13 cellular contexts compared by ENCODE assay signal in genomic region chr7:135499818-135500217, GRCh38. TPM values are rescaled to one million over a fixed set of nuclear protein-coding genes. Genes with fewer than 3 reads are reported as not detected.
DNase-seq lines count a peak whose midpoint lies in the region; ATAC-seq and TF ChIP-seq lines count a peak whose summit lies in the region.
"Had no signal": no experiment of that assay in that cellular context is flagged by ENCODE, and none has a peak within 500 bp of the region (broad histone marks: within the 10 kb centered on the region; RNA-seq: fewer than 3 reads in every experiment).

No MANE protein-coding gene starts in this region.

- 25% methylated on average over 3 of the region's 3 CpGs for WGBS in liver

- peaks cover 57% of the 10 kb centered on the region for H3K4me1 Mint-ChIP-seq in CD14-positive monocyte
- H3K4me1 Mint-ChIP-seq in WTC11, result peaks cover 7% of the 10 kb centered on the region

- CTCF ChIA-PET in WTC11 (lab: Charles Lee), result interaction anchor here (1.7 kb wide), 1 partner anchor 225 kb away, joined by 4 read pairs; no protein-coding TSS in a partner anchor

- peak overlapping the region; percentile 71 to 90 (median 90) for H3K27ac Mint-ChIP-seq in CD14-positive monocyte
- H3K27ac Mint-ChIP-seq in WTC11, result peak overlapping the region; percentile 17; the same call in 1 of the 2 replicates
- H3K27ac Mint-ChIP-seq: T-helper 17 cell had no signal

- H3K27me3 ChIP-seq in liver (ENCODE audit: control insufficient read depth in 4 of 4, insufficient read depth in 4 of 4, low read length in 3 of 4), result no peaks in the 10 kb centered on the region
- H3K27me3 ChIP-seq: body of pancreas, dorsolateral prefrontal cortex, tibial nerve had no signal

- POLR2A ChIA-PET in WTC11 (lab: Charles Lee), result no interaction called here

- peaks cover 0 to 3% of the 10 kb centered on the region in 2 donors for H3K36me3 Mint-ChIP-seq in CD14-positive monocyte
- no peaks in the 10 kb centered on the region for H3K36me3 Mint-ChIP-seq in WTC11

- no peak for TF ChIP-seq CTCF in CD14-positive monocyte (IDR thresholded peaks at IDR 0.05)
- no peak for TF ChIP-seq CTCF in WTC11 (IDR thresholded peaks at IDR 0.05)
- no peak for TF ChIP-seq CTCF in liver (IDR thresholded peaks at IDR 0.05; ENCODE audit: low read depth, low read length, missing input control)

- ATAC-seq in WTC11 (no peak), HG03378 (IDR thresholded peaks at IDR 0.05; ENCODE audit: unreplicated experiment) (no peak), HG03460 (IDR thresholded peaks at IDR 0.05; ENCODE audit: unreplicated experiment) (no peak)
- ATAC-seq: body of pancreas, T-helper 17 cell had no signal

- intact Hi-C loops in CD14-positive monocyte (cut with micrococcal nuclease), result no loop called here

- no peaks in the 10 kb centered on the region for H3K9me3 ChIP-seq in liver (ENCODE audit: control insufficient read depth in 4 of 4, low read length in 3 of 4)
- H3K9me3 ChIP-seq: body of pancreas, tibial nerve had no signal

- no peak overlapping the region for H3K27ac ChIP-seq in liver (ENCODE audit: low read depth in 1 of 2, low read length in 2 of 2)
- H3K27ac ChIP-seq: body of pancreas, dorsolateral prefrontal cortex had no signal

- H3K9me3 Mint-ChIP-seq in CD14-positive monocyte (no peaks in the 10 kb centered on the region), WTC11 (no peaks in the 10 kb centered on the region)

- DNase-seq in CD14-positive monocyte (ENCODE audit: low spot score), result no peak
- no peak for DNase-seq in WTC11 (ENCODE audit: low spot score)
- DNase-seq in NCI-H1436 (lab: John Stamatoyannopoulos, UW), result no peak
- DNase-seq: activated CD4-positive, alpha-beta T cell treated with anti-CD3 and anti-CD28 coated beads, Interleukin-2, amount 50 U/mL, for 4 hours; body of pancreas; dorsolateral prefrontal cortex; GDM1; T-helper 17 cell had no signal

- no peaks in the 10 kb centered on the region for H3K27me3 Mint-ChIP-seq in CD14-positive monocyte (ENCODE audit: low read depth in 3 of 3)
- no peaks in the 10 kb centered on the region for H3K27me3 Mint-ChIP-seq in WTC11 (ENCODE audit: low read depth)
- H3K27me3 Mint-ChIP-seq: T-helper 17 cell had no signal

- H3K4me1 ChIP-seq in liver (ENCODE audit: control insufficient read depth in 4 of 4, insufficient read depth in 4 of 4, low read length in 3 of 4), result peaks cover 7 to 15% (median 10%) of the 10 kb centered on the region in 4 donors

- no peak for TF ChIP-seq EP300 in Ishikawa (IDR thresholded peaks at IDR 0.05; ENCODE audit: borderline replicate concordance)

- TF ChIP-seq RAD21 in Ishikawa (IDR thresholded peaks at IDR 0.05; ENCODE audit: low read depth), result no peak
- TF ChIP-seq RAD21 in liver (IDR thresholded peaks at IDR 0.05), result no peak

- no peak overlapping the region for H3K4me3 ChIP-seq in liver (ENCODE audit: low read depth in 1 of 3, low read length in 3 of 3)
- H3K4me3 ChIP-seq: body of pancreas, dorsolateral prefrontal cortex, tibial nerve had no signal

- H3K4me3 Mint-ChIP-seq in CD14-positive monocyte, result peak overlapping the region in 1 of 2 donors; percentile 78
- no peak overlapping the region for H3K4me3 Mint-ChIP-seq in WTC11
- H3K4me3 Mint-ChIP-seq: T-helper 17 cell had no signal

- H3K36me3 ChIP-seq in liver (ENCODE audit: control insufficient read depth in 4 of 4, insufficient read depth in 3 of 4, low read depth in 1 of 4, low read length in 3 of 4), result no peaks in the 10 kb centered on the region
- H3K36me3 ChIP-seq: tibial nerve had no signal

- H3K9ac ChIP-seq in liver (ENCODE audit: low read depth in 1 of 2, low read length in 2 of 2), result no peak overlapping the region

TF ChIP-seq in Ishikawa, 13 proteins besides CTCF, POLR2A, EP300 and RAD21:
- TF ChIP-seq, protein P1, sequence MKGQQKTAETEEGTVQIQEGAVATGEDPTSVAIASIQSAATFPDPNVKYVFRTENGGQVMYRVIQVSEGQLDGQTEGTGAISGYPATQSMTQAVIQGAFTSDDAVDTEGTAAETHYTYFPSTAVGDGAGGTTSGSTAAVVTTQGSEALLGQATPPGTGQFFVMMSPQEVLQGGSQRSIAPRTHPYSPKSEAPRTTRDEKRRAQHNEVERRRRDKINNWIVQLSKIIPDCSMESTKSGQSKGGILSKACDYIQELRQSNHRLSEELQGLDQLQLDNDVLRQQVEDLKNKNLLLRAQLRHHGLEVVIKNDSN (IDR thresholded peaks at IDR 0.05), result no peak
- TF ChIP-seq ZBTB7A (IDR thresholded peaks at IDR 0.05; ENCODE audit: low read depth) (no peak), YY1 (IDR thresholded peaks at IDR 0.05; ENCODE audit: low read depth) (no peak), CREB1 (IDR thresholded peaks at IDR 0.05; ENCODE audit: low read depth) (no peak), CEBPB (IDR thresholded peaks at IDR 0.05) (peak; percentile 75), FOXM1 (IDR thresholded peaks at IDR 0.05; ENCODE audit: borderline replicate concordance, low read depth) (no peak), NFIC (IDR thresholded peaks at IDR 0.05) (no peak)

TF ChIP-seq in WTC11, 78 proteins besides CTCF, POLR2A, EP300 and RAD21:
- TF ChIP-seq GABPB1 (CRISPR knock-in tag; IDR thresholded peaks at IDR 0.05) (peak; percentile 75), SP1 (CRISPR knock-in tag; conservative IDR thresholded peaks at IDR 0.05) (no peak)

TF ChIP-seq in liver, 16 proteins besides CTCF, POLR2A, EP300 and RAD21:
- TF ChIP-seq ATF3 (IDR thresholded peaks at IDR 0.05) (peak; percentile 58), FOXA2 (IDR thresholded peaks at IDR 0.05) (no peak), HNF4A (conservative IDR thresholded peaks at IDR 0.05) (peak in 1 of 2 donors; percentile 16), FOXA1 (IDR thresholded peaks at IDR 0.05) (no peak)

RNA-seq across cellular contexts. Expression of gene CNOT4, which starts 10.1 kb away (rescaled TPM):
- 1 to 10 TPM; 4.3 to 6.3 TPM for polyA plus RNA-seq in CD14-positive monocyte
- 14.6 to 19.7 TPM (median 19.2 TPM) in 3 replicates for total RNA-seq in WTC11 (2021)
- 10 to 100 TPM in 1 of 2 donors, 1 to 10 TPM in 1; 6.9 to 11.1 TPM for total RNA-seq in liver
- polyA plus RNA-seq in liver, result 10 to 100 TPM in 1 of 2 donors, 1 to 10 TPM in 1; 3.7 to 10.3 TPM

RNA-seq across cellular contexts. Expression of gene NUP205, which starts 57.9 kb away (rescaled TPM):
- 10 to 100 TPM; 10.9 to 13.7 TPM for polyA plus RNA-seq in CD14-positive monocyte
- total RNA-seq in WTC11 (2021), result 138 to 171 TPM (median 149 TPM) in 3 replicates
- total RNA-seq in liver, result 10 to 100 TPM; 16.6 to 27.8 TPM
- polyA plus RNA-seq in liver, result 1 to 10 TPM; 6.3 to 7.5 TPM
